ENCODE assay signal across 21 cellular contexts in the genomic region with DNA sequence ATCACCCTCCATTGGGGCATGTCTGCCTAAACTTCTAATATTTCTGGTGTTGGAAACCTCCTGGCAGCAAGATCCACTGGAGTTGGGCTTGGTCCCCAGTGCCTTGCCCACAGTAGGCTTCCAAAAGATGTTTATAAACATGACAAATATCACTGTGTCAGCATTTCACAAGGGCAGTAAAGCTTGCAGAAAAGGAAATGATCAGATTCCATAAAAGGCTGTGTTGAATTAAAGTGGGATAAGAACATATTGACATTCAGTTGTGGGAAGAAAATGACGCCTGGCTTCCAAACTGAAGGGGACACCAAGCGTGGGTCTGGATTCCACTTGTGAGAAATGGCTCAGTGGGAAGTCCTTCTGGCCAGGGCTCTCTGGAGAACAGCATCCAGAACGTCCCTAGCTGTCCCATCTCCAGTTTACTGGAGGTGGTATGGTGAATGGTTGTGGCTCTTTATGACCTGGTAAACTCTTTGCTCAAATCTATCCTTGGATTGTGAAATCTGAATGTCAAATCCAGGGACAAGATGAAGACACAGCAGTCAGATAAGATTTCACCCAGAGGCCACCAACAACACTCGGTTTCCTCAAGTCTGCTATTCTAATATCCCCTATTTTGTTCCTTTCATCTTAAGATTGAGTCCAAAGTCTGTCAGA.
DNase-seq lines count a peak whose midpoint lies in the region; ATAC-seq, FAIRE-seq and TF ChIP-seq lines count a peak whose summit lies in the region.
"Had no signal": no experiment of that assay in that cellular context is flagged by ENCODE, and none has a peak within 500 bp of the region (broad histone marks: within the 10 kb centered on the region; RNA-seq: fewer than 3 reads in every experiment).

No MANE protein-coding gene starts in this region.

- POLR2A ChIA-PET in HepG2 (lab: Yijun Ruan, JAX): no interaction called here

- TF ChIP-seq CTCF in HepG2 (CRISPR knock-in tag; IDR thresholded peaks at IDR 0.05) (no peak), right lobe of liver (IDR thresholded peaks at IDR 0.05) (no peak)

- H3K79me2 ChIP-seq in HepG2 (ENCODE audit: insufficient read depth, low read length): no peaks in the 10 kb centered on the region

- no peaks in the 10 kb centered on the region for H3K9me3 ChIP-seq in HepG2 (ENCODE audit: low read length)
- H3K9me3 ChIP-seq in right lobe of liver: no peaks in the 10 kb centered on the region
- H3K9me3 ChIP-seq in right cardiac atrium (ENCODE audit: control insufficient read depth, low read length): no peaks in the 10 kb centered on the region
- H3K9me3 ChIP-seq: MG63, SK-N-SH had no signal

- DNase-seq in HepG2 (ENCODE audit: low spot score) (no peak), right lobe of liver (no peak), right cardiac atrium (no peak), posterior vena cava (ENCODE audit: low spot score) (peak; percentile 22), dermis blood vessel endothelial cell (no peak), cerebellar cortex (ENCODE audit: low spot score) (no peak), cerebellar nuclear complex (lab: John Stamatoyannopoulos, UW) (no peak), NAMALWA (ENCODE audit: low spot score) (no peak)
- DNase-seq: ACHN; activated CD4-positive, alpha-beta T cell treated with anti-CD3 and anti-CD28 coated beads, Interleukin-2, amount 50 U/mL, for 4 hours; activated T-cell treated with anti-CD3 and anti-CD28 coated beads, Interleukin-2, amount 50 U/mL, for 1 hour; CD8-positive, alpha-beta T cell; DMS79 treated with DMSO at 0.1 percent for 48 hours; MG63; NCI-H1930; NCI-H526; OCI-M1; SK-N-SH had no signal

- TF ChIP-seq RAD21 in HepG2 (CRISPR knock-in tag; IDR thresholded peaks at IDR 0.05): no peak

- 94% methylated on average over 4 of the region's 4 CpGs for WGBS in HepG2 (ENCODE audit: low lambda C conversion rate)
- WGBS in right lobe of liver (ENCODE audit: insufficient coverage, low coverage, low lambda C conversion rate, missing lambda C conversion rate): 61% methylated on average over 2 of the region's 4 CpGs
- WGBS in right cardiac atrium: 82% methylated on average over 4 of the region's 4 CpGs

- no peak for TF ChIP-seq EP300 in HepG2 (IDR thresholded peaks at IDR 0.05; ENCODE audit: low read depth in 2 of 2, low read length in 2 of 2)
- TF ChIP-seq EP300 in HepG2 (CRISPR knock-in tag; IDR thresholded peaks at IDR 0.05; ENCODE audit: borderline replicate concordance): no peak

- peaks cover 55% of the 10 kb centered on the region for H4K20me1 ChIP-seq in HepG2 (ENCODE audit: insufficient read depth, low read length)

- no peak for FAIRE-seq in HepG2 (lab: Jason Lieb, UNC)
- FAIRE-seq: bronchial epithelial cell, TTC549 had no signal

- TF ChIP-seq POLR2A in HepG2 (IDR thresholded peaks at IDR 0.05; ENCODE audit: insufficient read depth in 1 of 2, low read depth in 2 of 2, low read length in 2 of 2) (no peak), right lobe of liver (IDR thresholded peaks at IDR 0.05) (no peak)

- in situ Hi-C loops in HepG2 (cut with HindIII; ENCODE audit: extremely low pct_ligation_motif_present, low pct_unique_long_range_greater_than_20kb): loop anchor here (25.0 kb wide), 1 partner anchor 543 kb away; no protein-coding TSS in a partner anchor

- CTCF ChIA-PET in HepG2 (lab: Yijun Ruan, JAX; ENCODE audit: low intra/inter-chr PET ratio, low total read pairs): no interaction called here

- H3K27me3 ChIP-seq in HepG2 (ENCODE audit: control insufficient read depth in 1 of 2, insufficient read depth in 2 of 2, low read length in 2 of 2) (no peaks in the 10 kb centered on the region), right lobe of liver (no peaks in the 10 kb centered on the region), right cardiac atrium (ENCODE audit: control insufficient read depth, insufficient read depth) (no peaks in the 10 kb centered on the region)
- H3K27me3 ChIP-seq: MG63, neural progenitor cell had no signal

- H3K27ac ChIP-seq in HepG2 (ENCODE audit: extremely low read length, insufficient read depth, low read length): no peak overlapping the region
- H3K27ac ChIP-seq in right lobe of liver: no peak overlapping the region
- peak overlapping the region; percentile 79 for H3K27ac ChIP-seq in right cardiac atrium (ENCODE audit: low read length)
- H3K27ac ChIP-seq: neural progenitor cell had no signal

- no peak overlapping the region for H3K4me2 ChIP-seq in HepG2 (ENCODE audit: low read depth, low read length)
- H3K4me2 ChIP-seq: neural progenitor cell, SK-N-SH had no signal

- ATAC-seq in HepG2 (no peak), right lobe of liver (no peak), right cardiac atrium (no peak)
- ATAC-seq: CD8-positive, alpha-beta T cell had no signal

- intact Hi-C loops in HepG2 (cut with micrococcal nuclease; ENCODE audit: unreplicated experiment) (no loop called here), right lobe of liver (cut with DNase I) (no loop called here), right cardiac atrium (cut with DNase I) (no loop called here), posterior vena cava (cut with DNase I) (no loop called here)

- H3K36me3 ChIP-seq in HepG2 (replicated peaks in 1 of 2; ENCODE audit: control insufficient read depth in 1 of 2, insufficient read depth in 2 of 2, low read length in 2 of 2) (peaks cover 21 to 83% of the 10 kb centered on the region in 2 experiments), right lobe of liver (peaks cover 0 to 64% (median 32%) of the 10 kb centered on the region in 4 donors)
- H3K36me3 ChIP-seq: neural progenitor cell had no signal

- no peak overlapping the region for H3K4me3 ChIP-seq in HepG2 (replicated peaks in 1 of 3; ENCODE audit: insufficient read depth in 1 of 3, low read depth in 2 of 3, low read length in 3 of 3)
- no peak overlapping the region for H3K4me3 ChIP-seq in right lobe of liver
- H3K4me3 ChIP-seq in right cardiac atrium (ENCODE audit: low read length): no peak overlapping the region
- H3K4me3 ChIP-seq: MG63, neural progenitor cell had no signal

- no TSS peak for BruUV-seq in HepG2 (replicated peaks; lab: Mats Ljungman, UMichigan)

- no peak overlapping the region for H3K9ac ChIP-seq in HepG2 (ENCODE audit: insufficient read depth, low read depth, low read length)
- H3K9ac ChIP-seq: neural progenitor cell, SK-N-SH had no signal

- no peak overlapping the region for H2AFZ ChIP-seq in HepG2 (ENCODE audit: low read length)
- H2AFZ ChIP-seq: neural progenitor cell had no signal

- H3K4me1 ChIP-seq in HepG2 (ENCODE audit: insufficient read depth, low read length) (peaks cover 40% of the 10 kb centered on the region), right lobe of liver (no peaks in the 10 kb centered on the region), right cardiac atrium (ENCODE audit: control insufficient read depth, insufficient read depth, low read length) (peaks cover 13% of the 10 kb centered on the region)
- H3K4me1 ChIP-seq: neural progenitor cell had no signal

TF ChIP-seq in HepG2, 621 proteins besides CTCF, POLR2A, EP300 and RAD21:
- TF ChIP-seq, protein P1, sequence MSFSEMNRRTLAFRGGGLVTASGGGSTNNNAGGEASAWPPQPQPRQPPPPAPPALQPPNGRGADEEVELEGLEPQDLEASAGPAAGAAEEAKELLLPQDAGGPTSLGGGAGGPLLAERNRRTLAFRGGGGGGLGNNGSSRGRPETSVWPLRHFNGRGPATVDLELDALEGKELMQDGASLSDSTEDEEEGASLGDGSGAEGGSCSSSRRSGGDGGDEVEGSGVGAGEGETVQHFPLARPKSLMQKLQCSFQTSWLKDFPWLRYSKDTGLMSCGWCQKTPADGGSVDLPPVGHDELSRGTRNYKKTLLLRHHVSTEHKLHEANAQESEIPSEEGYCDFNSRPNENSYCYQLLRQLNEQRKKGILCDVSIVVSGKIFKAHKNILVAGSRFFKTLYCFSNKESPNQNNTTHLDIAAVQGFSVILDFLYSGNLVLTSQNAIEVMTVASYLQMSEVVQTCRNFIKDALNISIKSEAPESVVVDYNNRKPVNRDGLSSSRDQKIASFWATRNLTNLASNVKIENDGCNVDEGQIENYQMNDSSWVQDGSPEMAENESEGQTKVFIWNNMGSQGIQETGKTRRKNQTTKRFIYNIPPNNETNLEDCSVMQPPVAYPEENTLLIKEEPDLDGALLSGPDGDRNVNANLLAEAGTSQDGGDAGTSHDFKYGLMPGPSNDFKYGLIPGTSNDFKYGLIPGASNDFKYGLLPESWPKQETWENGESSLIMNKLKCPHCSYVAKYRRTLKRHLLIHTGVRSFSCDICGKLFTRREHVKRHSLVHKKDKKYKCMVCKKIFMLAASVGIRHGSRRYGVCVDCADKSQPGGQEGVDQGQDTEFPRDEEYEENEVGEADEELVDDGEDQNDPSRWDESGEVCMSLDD (CRISPR knock-in tag; IDR thresholded peaks at IDR 0.05; ENCODE audit: borderline replicate concordance): no peak
- peak; percentile 94 for TF ChIP-seq MAFF (IDR thresholded peaks at IDR 0.05; ENCODE audit: low read depth, low read length)
- TF ChIP-seq IKZF4 (CRISPR knock-in tag; IDR thresholded peaks at IDR 0.05; ENCODE audit: borderline replicate concordance, low read depth, not compliant biosample characterization): no peak
- TF ChIP-seq FOXA1 (IDR thresholded peaks at IDR 0.05): no peak
- TF ChIP-seq FOXA1 (CRISPR knock-in tag; IDR thresholded peaks at IDR 0.05): no peak
- no peak for TF ChIP-seq SIX4 (CRISPR knock-in tag; IDR thresholded peaks at IDR 0.05)
- peak; percentile 40; the same call in 1 of the 2 replicates for TF ChIP-seq CEBPB (IDR thresholded peaks at IDR 0.05; ENCODE audit: borderline replicate concordance, low read depth, low read length)
- TF ChIP-seq, protein P2, sequence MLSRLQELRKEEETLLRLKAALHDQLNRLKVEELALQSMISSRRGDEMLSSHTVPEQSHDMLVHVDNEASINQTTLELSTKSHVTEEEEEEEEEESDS (CRISPR knock-in tag; IDR thresholded peaks at IDR 0.05; ENCODE audit: borderline replicate concordance): no peak
- TF ChIP-seq MAFK (conservative IDR thresholded peaks at IDR 0.05 in 1 of 2, IDR thresholded peaks at IDR 0.05 in 1 of 2; ENCODE audit: low read length in 2 of 2): peak; percentile 91 to 95
- no peak for TF ChIP-seq JUN (CRISPR knock-in tag; IDR thresholded peaks at IDR 0.05)
- TF ChIP-seq ZNF468 (CRISPR knock-in tag; IDR thresholded peaks at IDR 0.05): no peak
